ENCODE assay signal across 8 cellular contexts in genomic region chr2:27723372-27724144, GRCh38. TPM values are rescaled to one million over a fixed set of nuclear protein-coding genes. Genes with fewer than 3 reads are reported as not detected.
A peak's percentile ranks its signal among the peaks of the same experiment; 100 is the strongest.
DNase-seq lines count a peak whose midpoint lies in the region; ATAC-seq, FAIRE-seq and TF ChIP-seq lines count a peak whose summit lies in the region.

No MANE protein-coding gene starts in this region.

- H3K9me3 ChIP-seq in neutrophil, result no peaks in the 10 kb centered on the region

- no peak overlapping the region for H3K4me3 Mint-ChIP-seq in activated CD4-positive, alpha-beta T cell treated with anti-CD3 and anti-CD28 coated beads, Interleukin-2, amount 10 ng/mL, durations not matched to agents 7 days and 5 days

- no peak for FAIRE-seq in frontal cortex (lab: Jason Lieb, UNC)

- peaks cover 21% of the 10 kb centered on the region for H3K27me3 ChIP-seq in neutrophil

- TF ChIP-seq CTCF in neutrophil (IDR thresholded peaks at IDR 0.05), result peak; percentile 54

- H3K4me1 ChIP-seq in neutrophil (ENCODE audit: control insufficient read depth in 1 of 2, insufficient read depth in 1 of 2, low read depth in 1 of 2, low read length in 1 of 2), result no peaks in the 10 kb centered on the region

- no peak for ATAC-seq in GM21528 (IDR thresholded peaks at IDR 0.05; ENCODE audit: low FRiP score, unreplicated experiment)

- POLR2A ChIA-PET in activated CD4-positive, alpha-beta T cell treated with anti-CD3 and anti-CD28 coated beads, Interleukin-2, amount 10 ng/mL, durations not matched to agents 7 days and 5 days (lab: Charles Lee), result no interaction called here

- H3K4me1 Mint-ChIP-seq in activated CD4-positive, alpha-beta T cell treated with anti-CD3 and anti-CD28 coated beads, Interleukin-2, amount 10 ng/mL, durations not matched to agents 7 days and 5 days, result peaks cover 29% of the 10 kb centered on the region

- H3K4me3 ChIP-seq in neutrophil (ENCODE audit: low read depth in 1 of 2, low read length in 1 of 2), result no peak overlapping the region

- no peak overlapping the region for H3K27ac Mint-ChIP-seq in activated CD4-positive, alpha-beta T cell treated with anti-CD3 and anti-CD28 coated beads, Interleukin-2, amount 10 ng/mL, durations not matched to agents 7 days and 5 days

- no peaks in the 10 kb centered on the region for H3K27me3 Mint-ChIP-seq in activated CD4-positive, alpha-beta T cell treated with anti-CD3 and anti-CD28 coated beads, Interleukin-2, amount 10 ng/mL, durations not matched to agents 7 days and 5 days

- H3K27ac ChIP-seq in neutrophil, result no peak overlapping the region

- peak; percentile 30 for DNase-seq in stimulated activated CD4-positive, alpha-beta T cell treated with anti-CD3 and anti-CD28 coated beads, Interleukin-4, amount 100 ng/mL, for 24 hours
- no peak for DNase-seq in stimulated activated CD4-positive, alpha-beta T cell treated with anti-CD3 and anti-CD28 coated beads, Interleukin-4, amount 100 ng/mL, for 1 hour
- DNase-seq in NAMALWA (ENCODE audit: low spot score) (peak; percentile 53), frontal cortex (ENCODE audit: low spot score in 2 of 2) (peak; percentile 49 to 68), cerebellar nuclear complex (lab: John Stamatoyannopoulos, UW) (no peak)
- DNase-seq in activated CD4-positive, alpha-beta T cell treated with anti-CD3 and anti-CD28 coated beads, Interleukin-2, amount 10 ng/mL, durations not matched to agents 7 days and 5 days, result peak; percentile 34

- H3K36me3 ChIP-seq in neutrophil, result no peaks in the 10 kb centered on the region

- CTCF ChIA-PET in activated CD4-positive, alpha-beta T cell treated with anti-CD3 and anti-CD28 coated beads, Interleukin-2, amount 10 ng/mL, durations not matched to agents 7 days and 5 days (lab: Charles Lee), result interaction anchor here (0.6 to 3.2 kb wide), 13 partner anchors 9 to 693 kb away, joined by 3 to 14 read pairs (median 3); no protein-coding TSS in a partner anchor

- H3K9me3 Mint-ChIP-seq in activated CD4-positive, alpha-beta T cell treated with anti-CD3 and anti-CD28 coated beads, Interleukin-2, amount 10 ng/mL, durations not matched to agents 7 days and 5 days, result no peaks in the 10 kb centered on the region

- H3K36me3 Mint-ChIP-seq in activated CD4-positive, alpha-beta T cell treated with anti-CD3 and anti-CD28 coated beads, Interleukin-2, amount 10 ng/mL, durations not matched to agents 7 days and 5 days (ENCODE audit: low read depth), result no peaks in the 10 kb centered on the region

RNA-seq across cellular contexts. Expression of gene MRPL33, which starts 48.0 kb away (rescaled TPM):
- total RNA-seq in activated CD4-positive, alpha-beta T cell treated with anti-CD3 and anti-CD28 coated beads, Interleukin-2, amount 10 ng/mL, durations not matched to agents 7 days and 5 days, result 10 to 100 TPM; 43.5 to 49.7 TPM
- 56.7 TPM for total RNA-seq in frontal cortex

RNA-seq across cellular contexts. Expression of gene SLC4A1AP, which starts 59.9 kb away (rescaled TPM):
- 10 to 100 TPM; 22.7 to 23.5 TPM for total RNA-seq in activated CD4-positive, alpha-beta T cell treated with anti-CD3 and anti-CD28 coated beads, Interleukin-2, amount 10 ng/mL, durations not matched to agents 7 days and 5 days
- 33.4 TPM for total RNA-seq in frontal cortex

Comparison
In these comparisons a context has a peak if more than half of its experiments do, and no peak if none do; other contexts are left out.
1. DNase-seq: peak in stimulated activated CD4-positive, alpha-beta T cell treated with anti-CD3 and anti-CD28 coated beads, Interleukin-4, amount 100 ng/mL, for 24 hours (single experiment), NAMALWA (single experiment), activated CD4-positive, alpha-beta T cell treated with anti-CD3 and anti-CD28 coated beads, Interleukin-2, amount 10 ng/mL, durations not matched to agents 7 days and 5 days (single experiment) and frontal cortex (2 of 2); none in stimulated activated CD4-positive, alpha-beta T cell treated with anti-CD3 and anti-CD28 coated beads, Interleukin-4, amount 100 ng/mL, for 1 hour (single experiment) and cerebellar nuclear complex (0 of 2).